In genomic region chr9:132079391-132080071, GRCh38 we compare ENCODE assay signal across 8 cellular contexts. TPM values are rescaled to one million over a fixed set of nuclear protein-coding genes. Genes with fewer than 3 reads are reported as not detected.
DNase-seq lines count a peak whose midpoint lies in the region; ATAC-seq, FAIRE-seq and TF ChIP-seq lines count a peak whose summit lies in the region.

TSS of gene MED27 (minus strand) at chr9:132079867. CDS start at chr9:132079844, 23 bp downstream.

- peaks cover 32% of the 10 kb centered on the region for H3K4me1 Mint-ChIP-seq in T-helper 2 cell treated with Interferon-gamma antibody and Interleukin-4, amounts not matched to agents 5 μg/mL and 100 μg/mL, for 36 hours (ENCODE audit: low read depth)

- no peaks in the 10 kb centered on the region for H3K27me3 ChIP-seq in ascending aorta
- H3K27me3 ChIP-seq in rectal smooth muscle tissue (ENCODE audit: control insufficient read depth, insufficient read depth, low read length): no peaks in the 10 kb centered on the region

- peaks cover 22% of the 10 kb centered on the region for H3K36me3 Mint-ChIP-seq in T-helper 2 cell treated with Interferon-gamma antibody and Interleukin-4, amounts not matched to agents 5 μg/mL and 100 μg/mL, for 36 hours (ENCODE audit: low read depth)

- H3K4me1 ChIP-seq in ascending aorta: peaks cover 0 to 35% of the 10 kb centered on the region in 2 donors
- peaks cover 9% of the 10 kb centered on the region for H3K4me1 ChIP-seq in rectal smooth muscle tissue (ENCODE audit: control insufficient read depth, insufficient read depth, low read length)

- H3K27ac Mint-ChIP-seq in T-helper 2 cell treated with Interferon-gamma antibody and Interleukin-4, amounts not matched to agents 5 μg/mL and 100 μg/mL, for 36 hours: peak within 1 kb of the TSS; percentile 95

- FAIRE-seq in GM12892 (lab: Jason Lieb, UNC): peak; percentile 98

- ATAC-seq in HG02884 (IDR thresholded peaks at IDR 0.05; ENCODE audit: unreplicated experiment): peak; percentile 82
- ATAC-seq in HG02938 (IDR thresholded peaks at IDR 0.05; ENCODE audit: unreplicated experiment): no peak

- H3K4me3 ChIP-seq in ascending aorta (peak within 1 kb of the TSS; percentile 86 to 92), rectal smooth muscle tissue (ENCODE audit: low read length) (peak within 1 kb of the TSS; percentile 98)

- no peaks in the 10 kb centered on the region for H3K27me3 Mint-ChIP-seq in T-helper 2 cell treated with Interferon-gamma antibody and Interleukin-4, amounts not matched to agents 5 μg/mL and 100 μg/mL, for 36 hours (ENCODE audit: low read depth)

- peak within 1 kb of the TSS; percentile 100 for H3K4me3 Mint-ChIP-seq in T-helper 2 cell treated with Interferon-gamma antibody and Interleukin-4, amounts not matched to agents 5 μg/mL and 100 μg/mL, for 36 hours

- no peaks in the 10 kb centered on the region for H3K9me3 Mint-ChIP-seq in T-helper 2 cell treated with Interferon-gamma antibody and Interleukin-4, amounts not matched to agents 5 μg/mL and 100 μg/mL, for 36 hours

- peak; percentile 60; the same call in 1 of the 2 replicates for TF ChIP-seq POLR2A in GM12892 (IDR thresholded peaks at IDR 0.05; ENCODE audit: low read depth, low read length)

- DNase-seq in GM12892 (ENCODE audit: insufficient read length): peak; percentile 83
- DNase-seq in NCI-H2029 (lab: John Stamatoyannopoulos, UW): peak; percentile 94
- peak; percentile 93 for DNase-seq in T-helper 2 cell treated with Interferon-gamma antibody and Interleukin-4, amounts not matched to agents 5 μg/mL and 100 μg/mL, for 36 hours (ENCODE audit: low spot score)
- DNase-seq in ascending aorta (ENCODE audit: low spot score in 2 of 2): peak; percentile 68 to 96
- DNase-seq in hepatic stellate cell (ENCODE audit: low spot score): peak; percentile 85

- intact Hi-C loops in ascending aorta (cut with DNase I): loop anchor here (5.0 to 10.0 kb wide), 3 partner anchors 163 to 595 kb away; partner anchors contain the start of genes GTF3C4 and SETX

- H3K36me3 ChIP-seq in ascending aorta (peaks cover 4 to 14% of the 10 kb centered on the region in 2 donors), rectal smooth muscle tissue (ENCODE audit: control insufficient read depth, insufficient read depth, low read length) (no peaks in the 10 kb centered on the region)

- H3K9ac ChIP-seq in rectal smooth muscle tissue (ENCODE audit: low read length): peak within 1 kb of the TSS; percentile 75

- TF ChIP-seq CTCF in ascending aorta (IDR thresholded peaks at IDR 0.05): no peak

- H3K9me3 ChIP-seq in ascending aorta: no peaks in the 10 kb centered on the region

- H3K27ac ChIP-seq in ascending aorta (peak within 1 kb of the TSS; percentile 62 to 75), rectal smooth muscle tissue (ENCODE audit: low read depth, low read length) (peak within 1 kb of the TSS; percentile 66)

RNA-seq across cellular contexts. Expression of gene MED27, which starts in this region (rescaled TPM):
- polyA plus RNA-seq in GM12892 (2012; ENCODE audit: missing spikeins): 19.4 TPM
- 19.4 TPM for total RNA-seq in ascending aorta
